Comparison of ENCODE assay signal across 8 cellular contexts in the genomic region with DNA sequence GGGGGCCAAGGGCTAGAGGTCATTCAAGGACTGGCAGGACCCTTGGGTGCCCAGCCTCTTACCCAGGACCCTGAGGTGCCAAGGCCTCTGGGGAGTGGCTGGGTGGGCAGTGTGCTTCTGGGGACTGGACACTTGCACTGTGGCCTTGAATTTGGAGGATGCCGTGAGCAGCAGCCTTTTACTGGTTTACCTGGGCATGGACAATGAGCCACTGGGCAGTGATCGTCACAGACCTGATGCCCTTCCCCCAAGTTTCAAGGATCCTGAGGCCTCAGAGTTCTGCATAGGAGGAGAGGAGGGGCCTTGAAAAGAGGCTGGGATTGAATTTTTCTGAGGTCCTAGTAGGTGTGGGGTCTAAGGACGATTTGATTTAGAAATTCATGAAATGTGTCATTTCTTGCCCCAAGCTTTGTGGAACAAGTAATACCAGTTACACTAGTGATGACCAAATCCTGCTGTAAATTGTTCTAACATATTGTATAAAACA.
DNase-seq lines count a peak whose midpoint lies in the region; ATAC-seq and TF ChIP-seq lines count a peak whose summit lies in the region.

No MANE protein-coding gene starts in this region.

- H3K14ac ChIP-seq in H9 (ENCODE audit: insufficient read depth, low read length), result peak overlapping the region; percentile 92

- no peak overlapping the region for H2BK15ac ChIP-seq in H9 (ENCODE audit: low read depth, low read length)

- H2BK12ac ChIP-seq in H9 (ENCODE audit: insufficient read length, low read depth, low read length), result no peak overlapping the region

- H3K9me3 Mint-ChIP-seq in H9 (no peaks in the 10 kb centered on the region; a peak in 2 of 5 replicates), natural killer cell (no peaks in the 10 kb centered on the region)

- H3K18ac ChIP-seq in H9 (ENCODE audit: insufficient read length, low read depth, low read length), result peak overlapping the region; percentile 84

- H2BK120ac ChIP-seq in H9 (ENCODE audit: low read depth, low read length, poor library complexity, severe bottlenecking), result no peak overlapping the region

- no peak overlapping the region for H2AK5ac ChIP-seq in H9 (ENCODE audit: insufficient read length, low read length)

- H3K4me3 Mint-ChIP-seq in H9 (no peak overlapping the region; a peak in 1 of 5 replicates), natural killer cell (no peak overlapping the region)

- no peak overlapping the region for H3K56ac ChIP-seq in H9 (ENCODE audit: insufficient read length, low read depth, low read length)

- no CpG with 5 or more reads among the region's 3 CpGs for WGBS in H9 (ENCODE audit: extremely low coverage, insufficient read length, low lambda C conversion rate)
- 93% methylated on average over 3 of the region's 3 CpGs for WGBS in right cardiac atrium
- WGBS in thyroid gland, 2 donors, result 88 to 89% methylated on average over 3 of the region's 3 CpGs

- H3K27ac Mint-ChIP-seq in H9 (peak overlapping the region; percentile 45 to 88 (median 68); a peak in 4 of 7 replicates), natural killer cell (no peak overlapping the region)

- H3T11ph ChIP-seq in H9 (ENCODE audit: low read length), result no peak overlapping the region

- TF ChIP-seq CTCF in H9 (conservative IDR thresholded peaks at IDR 0.05) (no peak), WI38 (IDR thresholded peaks at IDR 0.05; ENCODE audit: low read depth, low read length) (no peak), natural killer cell (IDR thresholded peaks at IDR 0.05) (no peak), thyroid gland (IDR thresholded peaks at IDR 0.05) (no peak)

- no peak overlapping the region for H4K5ac ChIP-seq in H9 (ENCODE audit: insufficient read length, low read depth, low read length)

- no peak overlapping the region for H2BK20ac ChIP-seq in H9 (ENCODE audit: low read depth, low read length, poor library complexity, severe bottlenecking)

- no peaks in the 10 kb centered on the region for H3K27me3 Mint-ChIP-seq in H9 (ENCODE audit: low read depth)
- no peaks in the 10 kb centered on the region for H3K27me3 Mint-ChIP-seq in natural killer cell (ENCODE audit: low read depth in 2 of 2)

- no peak overlapping the region for H3K23ac ChIP-seq in H9 (ENCODE audit: insufficient read length, low read depth, low read length)

- no peak overlapping the region for H4K8ac ChIP-seq in H9 (replicated peaks; ENCODE audit: insufficient read length, low read depth, low read length)

- no peaks in the 10 kb centered on the region for H3K36me3 Mint-ChIP-seq in H9 (ENCODE audit: insufficient read depth in 1 of 3, low read depth in 3 of 3)
- no peaks in the 10 kb centered on the region for H3K36me3 Mint-ChIP-seq in natural killer cell

- H3K23me2 ChIP-seq in H9 (ENCODE audit: insufficient read length, low read depth, low read length, poor library complexity, severe bottlenecking), result no peaks in the 10 kb centered on the region

- H3K9me3 ChIP-seq in H9 (ENCODE audit: control insufficient read depth, low read depth, low read length), result no peaks in the 10 kb centered on the region
- H3K9me3 ChIP-seq in right cardiac atrium (ENCODE audit: control insufficient read depth, low read length), result no peaks in the 10 kb centered on the region
- no peaks in the 10 kb centered on the region for H3K9me3 ChIP-seq in skeletal muscle satellite cell (replicated peaks; ENCODE audit: low read length)
- H3K9me3 ChIP-seq in thyroid gland, result no peaks in the 10 kb centered on the region

- peak overlapping the region; percentile 32 for H3K9ac ChIP-seq in H9 (ENCODE audit: extremely low read depth, insufficient read length, low read length)
- H3K9ac ChIP-seq in skeletal muscle satellite cell (ENCODE audit: low read depth, low read length), result peak overlapping the region; percentile 90

- ATAC-seq in right cardiac atrium (no peak), natural killer cell (no peak)
- no peak for ATAC-seq in activated CD4-positive, CD25-positive, alpha-beta regulatory T cell treated with anti-CD3 and anti-CD28 coated beads, Interleukin-2, amount 50 U/mL, for 24 hours

- H2BK5ac ChIP-seq in H9 (ENCODE audit: insufficient read length, low read length), result no peak overlapping the region

- H3K27ac ChIP-seq in H9 (ENCODE audit: insufficient read length, low read depth, low read length) (no peak overlapping the region), right cardiac atrium (ENCODE audit: low read length) (peak overlapping the region; percentile 61), thyroid gland (peak overlapping the region in 1 of 3 donors; percentile 6)

- H3K4me3 ChIP-seq in WI38 (ENCODE audit: low read depth, low read length), result peak overlapping the region; percentile 11; the same call in 1 of the 2 replicates
- no peak overlapping the region for H3K4me3 ChIP-seq in right cardiac atrium (ENCODE audit: low read length)
- H3K4me3 ChIP-seq in skeletal muscle satellite cell (ENCODE audit: low read length), result peak overlapping the region; percentile 41
- H3K4me3 ChIP-seq in thyroid gland (replicated peaks in 1 of 3), result no peak overlapping the region

- H3K79me2 ChIP-seq in H9 (ENCODE audit: insufficient read depth, low read length), result no peaks in the 10 kb centered on the region

- H3K4me1 ChIP-seq in H9 (ENCODE audit: insufficient read depth, low read length) (peaks cover 6% of the 10 kb centered on the region; the same call in 1 of the 2 replicates), right cardiac atrium (ENCODE audit: control insufficient read depth, insufficient read depth, low read length) (peaks cover 5% of the 10 kb centered on the region), skeletal muscle satellite cell (ENCODE audit: control insufficient read depth, insufficient read depth, low read length) (peaks cover 75% of the 10 kb centered on the region), thyroid gland (peaks cover 0 to 16% of the 10 kb centered on the region in 2 donors)

- DNase-seq in H9, result no peak
- peak in 1 of 3 donors; percentile 52 for DNase-seq in right cardiac atrium
- no peak for DNase-seq in natural killer cell
- DNase-seq in HuH-7.5 (ENCODE audit: low spot score), result no peak
- DNase-seq in thyroid gland, result no peak

- no peak for TF ChIP-seq POLR2A in thyroid gland (IDR thresholded peaks at IDR 0.05)

- no peaks in the 10 kb centered on the region for H3K79me1 ChIP-seq in H9 (ENCODE audit: insufficient read depth, low read depth, low read length, poor library complexity, severe bottlenecking)

- no peaks in the 10 kb centered on the region for H4K20me1 ChIP-seq in H9 (ENCODE audit: control insufficient read depth, insufficient read depth, insufficient read length)

- H3K4me2 ChIP-seq in H9 (ENCODE audit: insufficient read depth, insufficient read length, low read length) (no peak overlapping the region), skeletal muscle satellite cell (ENCODE audit: low read length) (peak overlapping the region; percentile 59)

- H3K36me3 ChIP-seq in skeletal muscle satellite cell (ENCODE audit: insufficient read depth, low read length) (no peaks in the 10 kb centered on the region), thyroid gland (no peaks in the 10 kb centered on the region)

- intact Hi-C loops in right cardiac atrium (cut with DNase I), result loop anchor here in 2 of 4 donors (5.0 to 10.0 kb wide), 2 partner anchors 52 to 146 kb away; a partner anchor contains a TSS
- intact Hi-C loops in natural killer cell (cut with micrococcal nuclease), result no loop called here
- intact Hi-C loops in thyroid gland (cut with DNase I), result no loop called here

- H4K91ac ChIP-seq in H9 (ENCODE audit: insufficient read length, low read depth, low read length), result peak overlapping the region; percentile 88

- no peak overlapping the region for H2AFZ ChIP-seq in H9 (ENCODE audit: low read length)

- H3K27me3 ChIP-seq in H9 (ENCODE audit: insufficient read depth, low read length) (no peaks in the 10 kb centered on the region), right cardiac atrium (ENCODE audit: control insufficient read depth, insufficient read depth) (no peaks in the 10 kb centered on the region), skeletal muscle satellite cell (ENCODE audit: control insufficient read depth, insufficient read depth, low read length) (no peaks in the 10 kb centered on the region), thyroid gland (no peaks in the 10 kb centered on the region)

- no peak overlapping the region; the same call in 1 of the 2 replicates for H3K4ac ChIP-seq in H9 (ENCODE audit: low read depth, low read length)

- H3K4me1 Mint-ChIP-seq in H9 (peaks cover 42 to 48% of the 10 kb centered on the region in 2 experiments), natural killer cell (no peaks in the 10 kb centered on the region)

Comparison
In these comparisons a context has a peak if more than half of its experiments do, and no peak if none do; other contexts are left out.
1. H3K27ac Mint-ChIP-seq: peak in H9 (3 of 3); none in natural killer cell (0 of 2).
2. H3K4me3 ChIP-seq: peak in WI38 (single experiment) and skeletal muscle satellite cell (single experiment); none in right cardiac atrium (single experiment) and thyroid gland (0 of 3).